In genomic region chr21:34764715-34765284, GRCh38 we compare ENCODE assay signal across 36 cellular contexts.
"Had no signal": no experiment of that assay in that cellular context is flagged by ENCODE, and none has a peak within 500 bp of the region (broad histone marks: within the 10 kb centered on the region; RNA-seq: fewer than 3 reads in every experiment).

No MANE protein-coding gene starts in this region.

- H3K9me3 ChIP-seq: MG63 had no signal

- DNase-seq: Karpas-422, Kasumi-1, MG63, MM.1S, MV-4-11, NCI-H1048, NCI-H1092, NCI-H1092 treated with DMSO at 0.1 percent for 48 hours, NCI-H1105, NCI-H1105 treated with DMSO at 0.1 percent for 48 hours, NCI-H1417, NCI-H1417 treated with DMSO at 0.1 percent for 48 hours, NCI-H1436, NCI-H1436 treated with DMSO at 0.1 percent for 48 hours, NCI-H146, NCI-H1694, NCI-H1694 treated with DMSO at 0.1 percent for 48 hours, NCI-H187, NCI-H187 treated with DMSO at 0.1 percent for 48 hours, NCI-H1930, NCI-H2029, NCI-H2029 treated with DMSO at 0.1 percent for 48 hours, NCI-H2081, NCI-H2081 treated with DMSO at 0.1 percent for 48 hours, NCI-H2107, NCI-H2171, NCI-H2171 treated with DMSO at 0.1 percent for 48 hours, NCI-H2227 treated with DMSO at 0.1 percent for 48 hours, NCI-H226, NCI-H345, NCI-H446, NCI-H446 treated with DMSO at 0.1 percent for 48 hours, NCI-H510A, NCI-H510A treated with DMSO at 0.1 percent for 48 hours, NCI-H524, NCI-H524 treated with DMSO at 0.1 percent for 48 hours had no signal

- H3K27me3 ChIP-seq: MG63 had no signal

- H3K4me3 ChIP-seq: MG63 had no signal

- H3K36me3 ChIP-seq: MG63 had no signal
